In the genomic region with DNA sequence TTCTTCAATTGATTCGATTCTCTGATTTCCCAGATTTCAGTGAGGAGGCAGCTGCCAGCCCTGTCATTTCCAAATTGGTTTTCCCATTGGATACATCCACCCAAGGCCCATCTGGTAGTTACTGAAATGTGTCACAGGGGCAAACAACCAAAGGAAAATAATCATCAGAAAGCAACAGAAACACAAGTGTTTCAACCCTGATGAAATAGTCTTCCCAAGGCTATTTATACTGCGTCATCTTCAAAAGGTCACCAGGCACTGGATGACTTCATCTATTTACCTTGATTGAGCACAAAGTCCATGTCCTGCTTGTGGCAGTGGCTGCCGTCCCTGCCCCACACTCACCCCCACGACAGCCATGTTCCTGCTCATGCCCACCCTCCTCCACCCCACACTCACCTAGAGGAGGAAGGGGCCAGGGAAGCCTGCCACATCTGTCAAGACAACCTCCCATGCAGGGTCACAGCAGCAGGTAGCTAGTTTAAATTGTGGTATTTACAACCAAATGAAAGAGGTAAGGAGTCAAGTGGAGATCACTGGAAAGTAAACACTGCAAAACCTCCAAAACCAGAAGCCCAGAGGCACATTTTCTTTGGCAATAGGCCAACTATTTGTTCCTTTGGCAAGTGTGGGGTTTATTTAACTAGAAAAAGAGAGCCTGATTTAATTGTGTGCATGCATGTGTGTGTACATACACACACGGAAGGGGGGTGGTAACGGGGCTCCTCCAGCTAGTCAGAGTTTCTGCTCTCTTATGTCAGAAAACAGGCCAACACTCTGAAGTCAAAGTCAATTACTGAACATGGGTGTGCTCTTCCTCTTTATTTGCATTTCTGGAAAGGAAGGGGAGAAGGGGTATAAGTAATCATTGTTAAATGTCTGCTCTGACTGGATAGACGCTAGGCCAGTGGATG, we compare ENCODE assay signal across 9 cellular contexts. TPM values are rescaled to one million over a fixed set of nuclear protein-coding genes. Genes with fewer than 3 reads are reported as not detected.
A peak's percentile ranks its signal among the peaks of the same experiment; 100 is the strongest.
DNase-seq lines count a peak whose midpoint lies in the region; TF ChIP-seq lines count a peak whose summit lies in the region.
"Had no signal": no experiment of that assay in that cellular context is flagged by ENCODE, and none has a peak within 500 bp of the region (broad histone marks: within the 10 kb centered on the region; RNA-seq: fewer than 3 reads in every experiment).

No MANE protein-coding gene starts in this region.

- H3K4me1 ChIP-seq in liver (ENCODE audit: control insufficient read depth in 4 of 4, insufficient read depth in 4 of 4, low read length in 3 of 4): peaks cover 0 to 31% (median 7%) of the 10 kb centered on the region in 4 donors
- no peaks in the 10 kb centered on the region for H3K4me1 ChIP-seq in neural progenitor cell

- H3F3A ChIP-seq in neural progenitor cell (ENCODE audit: low read depth): no peaks in the 10 kb centered on the region

- H3K9me3 Mint-ChIP-seq in activated CD4-positive, alpha-beta T cell treated with anti-CD3 and anti-CD28 coated beads, Interleukin-2, amount 10 ng/mL, durations not matched to agents 7 days and 5 days: no peaks in the 10 kb centered on the region
- no peaks in the 10 kb centered on the region for H3K9me3 Mint-ChIP-seq in chondrocyte (ENCODE audit: low read depth)
- no peaks in the 10 kb centered on the region for H3K9me3 Mint-ChIP-seq in neural progenitor cell

- H3K9me3 ChIP-seq in liver (ENCODE audit: control insufficient read depth in 4 of 4, low read length in 3 of 4) (no peaks in the 10 kb centered on the region), neural progenitor cell (ENCODE audit: low read depth) (no peaks in the 10 kb centered on the region)

- 24% methylated on average over 7 of the region's 7 CpGs for WGBS in liver

- H3K27me3 ChIP-seq in liver (ENCODE audit: control insufficient read depth in 4 of 4, insufficient read depth in 4 of 4, low read length in 3 of 4) (no peaks in the 10 kb centered on the region), neural progenitor cell (no peaks in the 10 kb centered on the region)

- H3K36me3 Mint-ChIP-seq in activated CD4-positive, alpha-beta T cell treated with anti-CD3 and anti-CD28 coated beads, Interleukin-2, amount 10 ng/mL, durations not matched to agents 7 days and 5 days (ENCODE audit: low read depth): no peaks in the 10 kb centered on the region
- H3K36me3 Mint-ChIP-seq in chondrocyte (ENCODE audit: low read depth): no peaks in the 10 kb centered on the region
- no peaks in the 10 kb centered on the region for H3K36me3 Mint-ChIP-seq in neural progenitor cell

- TF ChIP-seq RAD21 in liver (IDR thresholded peaks at IDR 0.05): peak in 1 of 2 donors; percentile 45

- H3K4me3 Mint-ChIP-seq in activated CD4-positive, alpha-beta T cell treated with anti-CD3 and anti-CD28 coated beads, Interleukin-2, amount 10 ng/mL, durations not matched to agents 7 days and 5 days: no peak overlapping the region
- no peak overlapping the region for H3K4me3 Mint-ChIP-seq in chondrocyte (ENCODE audit: unreplicated experiment)
- no peak overlapping the region for H3K4me3 Mint-ChIP-seq in neural progenitor cell

- H3K27ac ChIP-seq in VCaP: peak overlapping the region; percentile 91
- peak overlapping the region; percentile 95 for H3K27ac ChIP-seq in liver (ENCODE audit: low read depth in 1 of 2, low read length in 2 of 2)
- H3K27ac ChIP-seq in neural progenitor cell: no peak overlapping the region

- H2AFZ ChIP-seq in neural progenitor cell (replicated peaks): no peak overlapping the region

- H4K20me1 ChIP-seq in neural progenitor cell (ENCODE audit: low read depth): no peaks in the 10 kb centered on the region

- no peak overlapping the region for H3K4me3 ChIP-seq in liver (ENCODE audit: low read depth in 1 of 3, low read length in 3 of 3)
- H3K4me3 ChIP-seq in neural progenitor cell: no peak overlapping the region

- H3K36me3 ChIP-seq in liver (ENCODE audit: control insufficient read depth in 4 of 4, insufficient read depth in 3 of 4, low read depth in 1 of 4, low read length in 3 of 4) (no peaks in the 10 kb centered on the region), neural progenitor cell (no peaks in the 10 kb centered on the region)

- H3K27me3 Mint-ChIP-seq in activated CD4-positive, alpha-beta T cell treated with anti-CD3 and anti-CD28 coated beads, Interleukin-2, amount 10 ng/mL, durations not matched to agents 7 days and 5 days: no peaks in the 10 kb centered on the region
- H3K27me3 Mint-ChIP-seq in chondrocyte (ENCODE audit: low read depth) (peaks cover 27% of the 10 kb centered on the region), neural progenitor cell (ENCODE audit: insufficient read depth, low read depth) (peaks cover 8% of the 10 kb centered on the region)

- POLR2A ChIA-PET in activated CD4-positive, alpha-beta T cell treated with anti-CD3 and anti-CD28 coated beads, Interleukin-2, amount 10 ng/mL, durations not matched to agents 7 days and 5 days (lab: Charles Lee): no interaction called here

- TF ChIP-seq CTCF in VCaP (conservative IDR thresholded peaks at IDR 0.05) (no peak), liver (IDR thresholded peaks at IDR 0.05; ENCODE audit: low read depth, low read length, missing input control) (no peak), chondrocyte (IDR thresholded peaks at IDR 0.05) (no peak), neural progenitor cell (IDR thresholded peaks at IDR 0.05) (no peak)

- CTCF ChIA-PET in activated CD4-positive, alpha-beta T cell treated with anti-CD3 and anti-CD28 coated beads, Interleukin-2, amount 10 ng/mL, durations not matched to agents 7 days and 5 days (lab: Charles Lee): interaction anchor here (0.5 kb wide), 1 partner anchor 364 kb away, joined by 3 read pairs; no protein-coding TSS in a partner anchor

- no peak overlapping the region for H3K4me2 ChIP-seq in neural progenitor cell

- H3K9ac ChIP-seq in liver (ENCODE audit: low read depth in 1 of 2, low read length in 2 of 2): peak overlapping the region in 1 of 2 donors; percentile 60
- no peak overlapping the region for H3K9ac ChIP-seq in neural progenitor cell

- DNase-seq in DMS53 (lab: John Stamatoyannopoulos, UW): peak; percentile 98
- DNase-seq in NCI-H2029 (lab: John Stamatoyannopoulos, UW): peak; percentile 93
- no peak for DNase-seq in activated CD4-positive, alpha-beta T cell treated with anti-CD3 and anti-CD28 coated beads, Interleukin-2, amount 10 ng/mL, durations not matched to agents 7 days and 5 days
- DNase-seq in chondrocyte (ENCODE audit: low spot score): no peak
- no peak for DNase-seq in NCI-H82 (lab: John Stamatoyannopoulos, UW)
- DNase-seq in neural progenitor cell (ENCODE audit: low spot score): no peak
- DNase-seq: activated T-cell treated with anti-CD3 and anti-CD28 coated beads, Interleukin-2, amount 50 U/mL, for 48 hours had no signal

- H3K4me1 Mint-ChIP-seq in activated CD4-positive, alpha-beta T cell treated with anti-CD3 and anti-CD28 coated beads, Interleukin-2, amount 10 ng/mL, durations not matched to agents 7 days and 5 days: peaks cover 2% of the 10 kb centered on the region
- H3K4me1 Mint-ChIP-seq in chondrocyte (ENCODE audit: low read depth) (no peaks in the 10 kb centered on the region), neural progenitor cell (peaks cover 16% of the 10 kb centered on the region)

- no peaks in the 10 kb centered on the region for H3K79me2 ChIP-seq in neural progenitor cell (ENCODE audit: low read depth)

- H3K27ac Mint-ChIP-seq in activated CD4-positive, alpha-beta T cell treated with anti-CD3 and anti-CD28 coated beads, Interleukin-2, amount 10 ng/mL, durations not matched to agents 7 days and 5 days: no peak overlapping the region
- H3K27ac Mint-ChIP-seq in chondrocyte (ENCODE audit: unreplicated experiment) (no peak overlapping the region), neural progenitor cell (no peak overlapping the region)

TF ChIP-seq in liver, 16 proteins besides CTCF, POLR2A, EP300 and RAD21 (continues in another document):
- TF ChIP-seq TAF1 (conservative IDR thresholded peaks at IDR 0.05) (peak; percentile 59), HNF4A (conservative IDR thresholded peaks at IDR 0.05) (peak; percentile 86 to 95), EGR1 (IDR thresholded peaks at IDR 0.05; ENCODE audit: low read depth in 2 of 2) (peak; percentile 37 to 91), RXRA (IDR thresholded peaks at IDR 0.05) (peak; percentile 84 to 90), HNF4G (IDR thresholded peaks at IDR 0.05) (peak; percentile 93), FOXA2 (IDR thresholded peaks at IDR 0.05) (peak; percentile 86), JUND (IDR thresholded peaks at IDR 0.05) (peak; percentile 98 to 99), ZBTB33 (IDR thresholded peaks at IDR 0.05) (peak; percentile 52), FOXA1 (IDR thresholded peaks at IDR 0.05) (peak; percentile 79)

RNA-seq across cellular contexts. Expression of gene RAB4A, which starts 49.5 kb away (rescaled TPM):
- total RNA-seq in liver (10 to 100 TPM; 16.5 to 26.4 TPM), chondrocyte (43.4 to 62.4 TPM (median 58.6 TPM) in 3 replicates), neural progenitor cell (ENCODE audit: low replicate concordance) (44.1 and 48.3 TPM in 2 replicates)
- 10 to 100 TPM; 32.6 to 51.9 TPM for polyA plus RNA-seq in liver
- 10 to 100 TPM; 35.5 to 41.0 TPM for total RNA-seq in activated CD4-positive, alpha-beta T cell treated with anti-CD3 and anti-CD28 coated beads, Interleukin-2, amount 10 ng/mL, durations not matched to agents 7 days and 5 days

Comparison
In these comparisons a context has a peak if more than half of its experiments do, and no peak if none do; other contexts are left out.
1. DNase-seq: peak in DMS53 (single experiment) and NCI-H2029 (single experiment); none in activated CD4-positive, alpha-beta T cell treated with anti-CD3 and anti-CD28 coated beads, Interleukin-2, amount 10 ng/mL, durations not matched to agents 7 days and 5 days (single experiment), chondrocyte (single experiment), NCI-H82 (single experiment) and neural progenitor cell (single experiment).